Comparison of ENCODE assay signal across 19 cellular contexts in the genomic region with DNA sequence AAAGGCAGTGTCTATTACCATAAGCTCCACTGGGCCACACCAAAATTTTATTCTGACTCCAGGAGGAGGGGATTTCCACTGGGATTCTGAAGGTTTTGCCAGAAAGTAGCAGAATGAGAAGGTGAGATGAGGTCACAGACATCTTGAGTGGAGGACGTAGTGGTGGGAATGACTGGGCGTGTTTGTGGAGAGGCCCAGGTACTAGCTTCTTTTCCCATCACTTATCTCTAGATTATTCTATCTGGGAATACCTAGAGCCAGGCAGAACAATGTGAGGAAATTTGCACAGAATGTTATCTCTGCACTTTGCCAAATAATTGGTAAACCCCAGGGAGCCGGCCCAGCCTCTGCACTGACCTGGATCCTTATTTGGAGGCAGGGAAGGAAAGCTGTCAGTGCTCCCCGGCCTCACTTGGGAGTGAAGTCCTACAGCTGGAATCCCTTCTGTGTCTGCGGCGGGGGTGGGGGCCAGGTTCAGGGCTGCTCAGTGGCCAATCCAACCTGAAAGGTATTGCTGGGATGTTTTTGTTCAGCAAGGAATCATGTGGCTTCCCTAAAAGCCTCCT.
DNase-seq lines count a peak whose midpoint lies in the region; ATAC-seq, FAIRE-seq and TF ChIP-seq lines count a peak whose summit lies in the region.
"Had no signal": no experiment of that assay in that cellular context is flagged by ENCODE, and none has a peak within 500 bp of the region (broad histone marks: within the 10 kb centered on the region; RNA-seq: fewer than 3 reads in every experiment).

No MANE protein-coding gene starts in this region.

- H3K4me1 ChIP-seq in parathyroid adenoma: peaks cover 35% of the 10 kb centered on the region
- H3K4me1 ChIP-seq in hepatocyte (ENCODE audit: insufficient read depth): peaks cover 3% of the 10 kb centered on the region
- H3K4me1 ChIP-seq in pancreas: no peaks in the 10 kb centered on the region
- no peaks in the 10 kb centered on the region for H3K4me1 ChIP-seq in esophagus squamous epithelium
- H3K4me1 ChIP-seq: Peyer's patch had no signal

- H3K27me3 ChIP-seq in parathyroid adenoma (ENCODE audit: control insufficient read depth, insufficient read depth, low read length) (no peaks in the 10 kb centered on the region), hepatocyte (no peaks in the 10 kb centered on the region), pancreas (no peaks in the 10 kb centered on the region), esophagus squamous epithelium (peaks cover 0 to 8% (median 0%) of the 10 kb centered on the region in 4 donors)
- H3K27me3 ChIP-seq: MG63, Peyer's patch had no signal

- no peaks in the 10 kb centered on the region for H4K20me1 ChIP-seq in hepatocyte (ENCODE audit: insufficient read depth, poor library complexity, severe bottlenecking)

- H2AFZ ChIP-seq in parathyroid adenoma: peak overlapping the region; percentile 60
- no peak overlapping the region for H2AFZ ChIP-seq in hepatocyte

- H3K27ac ChIP-seq in parathyroid adenoma: peak overlapping the region; percentile 9
- no peak overlapping the region for H3K27ac ChIP-seq in hepatocyte
- H3K27ac ChIP-seq in pancreas: no peak overlapping the region
- H3K27ac ChIP-seq in esophagus squamous epithelium: peak overlapping the region in 1 of 4 donors; percentile 26
- H3K27ac ChIP-seq: KMS-11, Peyer's patch had no signal

- H3K36me3 ChIP-seq in parathyroid adenoma (ENCODE audit: control insufficient read depth, insufficient read depth, low read length) (no peaks in the 10 kb centered on the region), hepatocyte (replicated peaks; ENCODE audit: insufficient read depth, low read depth) (no peaks in the 10 kb centered on the region), pancreas (no peaks in the 10 kb centered on the region), esophagus squamous epithelium (no peaks in the 10 kb centered on the region)
- H3K36me3 ChIP-seq: MG63, Peyer's patch had no signal

- H3K9me3 ChIP-seq in parathyroid adenoma (ENCODE audit: control insufficient read depth, low read length): no peaks in the 10 kb centered on the region
- H3K9me3 ChIP-seq in hepatocyte (ENCODE audit: low read depth): no peaks in the 10 kb centered on the region
- no peaks in the 10 kb centered on the region for H3K9me3 ChIP-seq in pancreas
- peaks cover 0 to 8% (median 0%) of the 10 kb centered on the region in 3 donors for H3K9me3 ChIP-seq in esophagus squamous epithelium
- H3K9me3 ChIP-seq: MG63, Peyer's patch had no signal

- no peak overlapping the region for H3K4me2 ChIP-seq in parathyroid adenoma (ENCODE audit: low read length)
- no peak overlapping the region for H3K4me2 ChIP-seq in hepatocyte
- H3K4me2 ChIP-seq: KMS-11 had no signal

- ATAC-seq in left ventricle myocardium superior (peak; percentile 44), pancreas (no peak)

- no peaks in the 10 kb centered on the region for H3K9me2 ChIP-seq in hepatocyte (replicated peaks; ENCODE audit: insufficient read depth)

- peak overlapping the region; percentile 72 for H3K27ac Mint-ChIP-seq in chondrocyte (ENCODE audit: unreplicated experiment)

- no peak overlapping the region for H3K9ac ChIP-seq in parathyroid adenoma
- H3K9ac ChIP-seq: KMS-11 had no signal

- peaks cover 10% of the 10 kb centered on the region for H3K9me3 Mint-ChIP-seq in chondrocyte (ENCODE audit: low read depth)

- TF ChIP-seq CTCF in GM12865 (IDR thresholded peaks at IDR 0.05; ENCODE audit: insufficient read depth, low read depth, low read length, missing control alignments) (no peak), chondrocyte (IDR thresholded peaks at IDR 0.05) (no peak), parathyroid adenoma (IDR thresholded peaks at IDR 0.05) (no peak), hepatocyte (IDR thresholded peaks at IDR 0.05; ENCODE audit: poor library complexity) (no peak), pancreas (IDR thresholded peaks at IDR 0.05) (no peak), esophagus squamous epithelium (IDR thresholded peaks at IDR 0.05) (no peak)

- no peaks in the 10 kb centered on the region for H3K27me3 Mint-ChIP-seq in chondrocyte (ENCODE audit: low read depth)

- intact Hi-C loops in left ventricle myocardium superior (cut with micrococcal nuclease): no loop called here
- intact Hi-C loops in pancreas (cut with DNase I): no loop called here
- intact Hi-C loops in esophagus squamous epithelium (cut with DNase I): no loop called here

- WGBS in hepatocyte (ENCODE audit: low lambda C conversion rate, missing lambda C conversion rate): 65% methylated on average over 6 of the region's 6 CpGs
- 61 to 64% methylated on average over 6 of the region's 6 CpGs for WGBS in pancreas, 2 donors
- 66 to 77% methylated on average over 2 to 3 of the region's 6 CpGs for WGBS in esophagus squamous epithelium, 2 donors

- peak; percentile 10 for DNase-seq in GM12865 (ENCODE audit: low read depth)
- no peak for DNase-seq in chondrocyte (ENCODE audit: low spot score)
- DNase-seq in left ventricle myocardium superior: peak; percentile 33
- DNase-seq in NCI-H510A treated with DMSO at 0.1 percent for 48 hours (lab: John Stamatoyannopoulos, UW): no peak
- DNase-seq in hepatocyte (ENCODE audit: low spot score): no peak
- DNase-seq in pancreas: no peak
- DNase-seq in esophagus squamous epithelium (lab: John Stamatoyannopoulos, UW): no peak
- DNase-seq: C1 segment of cervical spinal cord, DND-41, GOT3, MG63, NCI-H1092, NCI-H146, NCI-H2081, NCI-H524 treated with DMSO at 0.1 percent for 48 hours, Peyer's patch, SHP77 had no signal

- FAIRE-seq in pancreas (lab: Jason Lieb, UNC): no peak

- peaks cover 74% of the 10 kb centered on the region for H3K4me1 Mint-ChIP-seq in chondrocyte (ENCODE audit: low read depth)

- H3K4me3 ChIP-seq in GM12865 (ENCODE audit: low read depth, low read length) (no peak overlapping the region), parathyroid adenoma (ENCODE audit: low read depth, low read length) (no peak overlapping the region), hepatocyte (no peak overlapping the region), pancreas (no peak overlapping the region), esophagus squamous epithelium (no peak overlapping the region)
- H3K4me3 ChIP-seq: MG63, Peyer's patch had no signal

- H3K79me2 ChIP-seq in parathyroid adenoma: no peaks in the 10 kb centered on the region
- H3K79me2 ChIP-seq in hepatocyte: no peaks in the 10 kb centered on the region

- H3K36me3 Mint-ChIP-seq in chondrocyte (ENCODE audit: low read depth): peaks cover 3% of the 10 kb centered on the region

- no peak for TF ChIP-seq POLR2A in esophagus squamous epithelium (IDR thresholded peaks at IDR 0.05)

- H3K4me3 Mint-ChIP-seq in chondrocyte (ENCODE audit: unreplicated experiment): no peak overlapping the region

Comparison
In these comparisons a context has a peak if more than half of its experiments do, and no peak if none do; other contexts are left out.
1. DNase-seq: peak in GM12865 (single experiment) and left ventricle myocardium superior (single experiment); none in chondrocyte (single experiment), NCI-H510A treated with DMSO at 0.1 percent for 48 hours (single experiment), hepatocyte (single experiment), pancreas (0 of 6) and esophagus squamous epithelium (single experiment).